20 cellular contexts compared by ENCODE assay signal in the genomic region with DNA sequence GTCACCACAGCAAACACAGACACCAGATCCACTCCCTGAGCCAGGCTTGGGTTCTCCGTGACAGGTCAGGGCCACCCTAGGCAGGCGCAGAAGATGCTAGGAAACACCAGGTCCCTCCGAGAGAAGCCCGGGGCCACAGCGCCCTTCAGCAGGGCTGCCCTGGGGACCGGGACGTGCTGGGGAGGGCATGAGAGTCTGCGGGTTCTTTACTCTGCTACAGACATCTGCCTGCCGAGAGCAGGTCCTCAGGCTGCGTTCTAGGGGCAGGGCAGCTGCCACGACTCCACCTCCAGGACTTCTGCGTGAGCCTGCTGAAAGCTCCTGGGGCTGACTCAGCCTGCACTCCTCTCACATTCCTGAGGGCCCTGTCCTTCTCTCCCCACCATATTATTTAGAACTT. TPM values are rescaled to one million over a fixed set of nuclear protein-coding genes. Genes with fewer than 3 reads are reported as not detected.
A peak's percentile ranks its signal among the peaks of the same experiment; 100 is the strongest.
DNase-seq lines count a peak whose midpoint lies in the region; ATAC-seq and TF ChIP-seq lines count a peak whose summit lies in the region.
"Had no signal": no experiment of that assay in that cellular context is flagged by ENCODE, and none has a peak within 500 bp of the region (broad histone marks: within the 10 kb centered on the region; RNA-seq: fewer than 3 reads in every experiment).

No MANE protein-coding gene starts in this region.

- no peaks in the 10 kb centered on the region for H3F3A ChIP-seq in GM23338 (replicated peaks; ENCODE audit: low read depth)

- H2AFZ ChIP-seq in GM23338: no peak overlapping the region

- H3K79me2 ChIP-seq in GM23338 (replicated peaks; ENCODE audit: insufficient read depth): no peaks in the 10 kb centered on the region

- H3K9me3 Mint-ChIP-seq in GM23338 (no peaks in the 10 kb centered on the region; the same call in 2 of the 3 replicates), mesothelial cell of epicardium (no peaks in the 10 kb centered on the region), Caco-2 (ENCODE audit: unreplicated experiment) (no peaks in the 10 kb centered on the region)

- intact Hi-C loops in Caco-2 (cut with micrococcal nuclease; ENCODE audit: unreplicated experiment): no loop called here

- H3K4me1 ChIP-seq in GM23338 (ENCODE audit: insufficient read depth): no peaks in the 10 kb centered on the region
- H3K4me1 ChIP-seq in Caco-2: no peaks in the 10 kb centered on the region
- H3K4me1 ChIP-seq: SJCRH30 had no signal

- CTCF ChIA-PET in GM10248 (lab: Yijun Ruan, JAX) (interaction anchor here (1.0 kb wide), 2 partner anchors 8 to 10 kb away, joined by 3 read pairs; no protein-coding TSS in a partner anchor), Caco-2 (lab: Charles Lee) (no interaction called here)

- no peaks in the 10 kb centered on the region for H3K36me3 ChIP-seq in GM23338 (ENCODE audit: insufficient read depth)
- no peaks in the 10 kb centered on the region for H3K36me3 ChIP-seq in Caco-2 (ENCODE audit: control insufficient read depth, insufficient read depth, low read length)
- H3K36me3 ChIP-seq: SJCRH30, thoracic aorta had no signal

- H3K27ac Mint-ChIP-seq in GM23338 (no peak overlapping the region), mesothelial cell of epicardium (peak overlapping the region; percentile 21), Caco-2 (ENCODE audit: unreplicated experiment) (no peak overlapping the region)
- H3K27ac Mint-ChIP-seq: T-helper 17 cell had no signal

- H3K27me3 Mint-ChIP-seq in GM23338 (ENCODE audit: insufficient read depth, low read depth, poor library complexity) (peaks cover 10% of the 10 kb centered on the region), mesothelial cell of epicardium (ENCODE audit: low read depth) (no peaks in the 10 kb centered on the region), Caco-2 (ENCODE audit: insufficient read depth, unreplicated experiment) (no peaks in the 10 kb centered on the region)
- H3K27me3 Mint-ChIP-seq: T-helper 17 cell had no signal

- no peaks in the 10 kb centered on the region for H3K9me3 ChIP-seq in Caco-2
- H3K9me3 ChIP-seq: SJCRH30, thoracic aorta had no signal

- H3K4me2 ChIP-seq in GM23338: no peak overlapping the region

- POLR2A ChIA-PET in GM10248 (lab: Yijun Ruan, JAX) (no interaction called here), Caco-2 (lab: Charles Lee) (no interaction called here)

- DNase-seq in AG08395 (ENCODE audit: low spot score) (peak; percentile 31), GM23338 (ENCODE audit: low spot score) (no peak), fibroblast of pulmonary artery (ENCODE audit: low read depth) (peak; percentile 28), mesothelial cell of epicardium (ENCODE audit: low spot score in 2 of 2, unreplicated experiment in 2 of 2) (no peak), GM10248 (ENCODE audit: extremely low spot score) (no peak), Caco-2 (no peak), DMS53 treated with DMSO at 0.1 percent for 48 hours (lab: John Stamatoyannopoulos, UW; ENCODE audit: unreplicated experiment) (no peak)
- DNase-seq: activated CD4-positive, alpha-beta T cell treated with anti-CD3 and anti-CD28 coated beads, Interleukin-2, amount 50 U/mL, for 48 hours; activated gamma-delta T cell treated with Interleukin-2 at 50 U/mL for 16 hours; GOT3; Karpas-422; left colon; NCI-H187 treated with DMSO at 0.1 percent for 48 hours; NCI-H774; PC-3; T-helper 17 cell had no signal

- no peak overlapping the region for H3K27ac ChIP-seq in GM23338 (ENCODE audit: low read depth)
- H3K27ac ChIP-seq: C4-2B, SJCRH30, thoracic aorta had no signal

- no peak overlapping the region for H3K4me3 Mint-ChIP-seq in GM23338
- no peak overlapping the region for H3K4me3 Mint-ChIP-seq in mesothelial cell of epicardium
- H3K4me3 Mint-ChIP-seq in Caco-2 (ENCODE audit: unreplicated experiment): no peak overlapping the region
- H3K4me3 Mint-ChIP-seq: T-helper 17 cell had no signal

- H3K27me3 ChIP-seq in GM23338 (ENCODE audit: insufficient read depth): no peaks in the 10 kb centered on the region
- H3K27me3 ChIP-seq in Caco-2 (replicated peaks; ENCODE audit: control insufficient read depth, insufficient read depth, low read length): no peaks in the 10 kb centered on the region
- H3K27me3 ChIP-seq: SJCRH30 had no signal

- H3K4me1 Mint-ChIP-seq in GM23338 (no peaks in the 10 kb centered on the region; the same call in 2 of the 3 replicates), mesothelial cell of epicardium (no peaks in the 10 kb centered on the region), Caco-2 (ENCODE audit: low read depth, unreplicated experiment) (no peaks in the 10 kb centered on the region)
- H3K4me1 Mint-ChIP-seq: T-helper 17 cell had no signal

- BruUV-seq in Caco-2 (replicated peaks; lab: Mats Ljungman, UMichigan): no TSS peak

- H3K4me3 ChIP-seq in GM23338 (no peak overlapping the region), fibroblast of pulmonary artery (replicated peaks; ENCODE audit: low read depth, low read length) (no peak overlapping the region), Caco-2 (ENCODE audit: low read depth, low read length) (no peak overlapping the region)
- H3K4me3 ChIP-seq: SJCRH30, thoracic aorta had no signal

- TF ChIP-seq CTCF in GM23338 (conservative IDR thresholded peaks at IDR 0.05; ENCODE audit: low read depth in 2 of 2): no peak
- no peak for TF ChIP-seq CTCF in fibroblast of pulmonary artery (IDR thresholded peaks at IDR 0.05; ENCODE audit: low read length, missing control alignments)
- TF ChIP-seq CTCF in mesothelial cell of epicardium (IDR thresholded peaks at IDR 0.05; ENCODE audit: unreplicated experiment): no peak
- no peak for TF ChIP-seq CTCF in GM10248 (IDR thresholded peaks at IDR 0.05; ENCODE audit: control extremely low read depth, extremely low read depth, low read depth, missing control alignments)
- no peak for TF ChIP-seq CTCF in Caco-2 (IDR thresholded peaks at IDR 0.05; ENCODE audit: insufficient read depth in 1 of 2, low read depth in 1 of 2, low read length in 1 of 2, severe bottlenecking in 1 of 2, unreplicated experiment in 1 of 2)

- H3K9me2 ChIP-seq in GM23338 (ENCODE audit: insufficient read depth): no peaks in the 10 kb centered on the region

- H4K20me1 ChIP-seq in GM23338 (replicated peaks; ENCODE audit: insufficient read depth): no peaks in the 10 kb centered on the region

- H3K36me3 Mint-ChIP-seq in GM23338 (ENCODE audit: low read depth): no peaks in the 10 kb centered on the region
- H3K36me3 Mint-ChIP-seq in mesothelial cell of epicardium: no peaks in the 10 kb centered on the region
- H3K36me3 Mint-ChIP-seq in Caco-2 (ENCODE audit: insufficient read depth, unreplicated experiment): no peaks in the 10 kb centered on the region

- peak; percentile 53; the same call in 2 of the 3 replicates for ATAC-seq in GM23338
- no peak for ATAC-seq in HG02610 (IDR thresholded peaks at IDR 0.05; ENCODE audit: unreplicated experiment)
- ATAC-seq: left colon, PC-3, T-helper 17 cell had no signal

TF ChIP-seq in GM23338, 12 proteins besides CTCF, POLR2A, EP300 and RAD21:
- TF ChIP-seq POLR2AphosphoS5 (IDR thresholded peaks at IDR 0.05; ENCODE audit: low read depth): no peak
- TF ChIP-seq ZNF331 (CRISPR knock-in tag; IDR thresholded peaks at IDR 0.05; ENCODE audit: low read depth): no peak
- TF ChIP-seq EZH2 (IDR thresholded peaks at IDR 0.05; ENCODE audit: low read depth, unreplicated experiment): no peak
- no peak for TF ChIP-seq EZH2phosphoT487 (IDR thresholded peaks at IDR 0.05; ENCODE audit: unreplicated experiment)
- no peak for TF ChIP-seq NANOG (IDR thresholded peaks at IDR 0.05; ENCODE audit: borderline replicate concordance)

RNA-seq across cellular contexts. Expression of a gene that starts 11.4 kb away (rescaled TPM):
- 0.35 and 0.63 TPM in 2 replicates for total RNA-seq in GM23338 (2014; rRNA removed; shearing (Covaris generic))
- polyA plus RNA-seq in GM23338 (2016; fragmentation: Nextera tagmentation; extraction: Ambion mirVana): 0.14 and 0.18 TPM in 2 replicates
- total RNA-seq in mesothelial cell of epicardium (1.4 to 1.7 TPM (median 1.6 TPM) in 3 replicates), Caco-2 (2022) (1.2 and 1.8 TPM in 2 replicates)
- total RNA-seq: T-helper 17 cell had no signal

RNA-seq across cellular contexts. Expression of a gene that starts 47.2 kb away (rescaled TPM):
- 71.5 and 75.7 TPM in 2 replicates for total RNA-seq in GM23338 (2014; rRNA removed; shearing (Covaris generic))
- polyA plus RNA-seq in GM23338 (2016; fragmentation: Nextera tagmentation; extraction: Ambion mirVana): 92.0 and 103 TPM in 2 replicates
- total RNA-seq in mesothelial cell of epicardium: 29.7 to 31.0 TPM (median 30.1 TPM) in 3 replicates
- total RNA-seq in Caco-2 (2022): 55.2 and 56.3 TPM in 2 replicates

RNA-seq across cellular contexts. Expression of a gene that starts 47.7 kb away (rescaled TPM):
- total RNA-seq in GM23338 (2014; rRNA removed; shearing (Covaris generic)): 40.0 and 51.8 TPM in 2 replicates
- 25.4 and 31.1 TPM in 2 replicates for polyA plus RNA-seq in GM23338 (2016; fragmentation: Nextera tagmentation; extraction: Ambion mirVana)
- total RNA-seq in mesothelial cell of epicardium (99.7 to 115 TPM (median 107 TPM) in 3 replicates), Caco-2 (2022) (120 and 135 TPM in 2 replicates)

Comparison
In these comparisons a context has a peak if more than half of its experiments do, and no peak if none do; other contexts are left out.
1. DNase-seq: peak in AG08395 (single experiment) and fibroblast of pulmonary artery (single experiment); none in GM23338 (single experiment), mesothelial cell of epicardium (0 of 2), GM10248 (single experiment), Caco-2 (0 of 2) and DMS53 treated with DMSO at 0.1 percent for 48 hours (single experiment).